ENCODE assay signal across 9 cellular contexts in the genomic region with DNA sequence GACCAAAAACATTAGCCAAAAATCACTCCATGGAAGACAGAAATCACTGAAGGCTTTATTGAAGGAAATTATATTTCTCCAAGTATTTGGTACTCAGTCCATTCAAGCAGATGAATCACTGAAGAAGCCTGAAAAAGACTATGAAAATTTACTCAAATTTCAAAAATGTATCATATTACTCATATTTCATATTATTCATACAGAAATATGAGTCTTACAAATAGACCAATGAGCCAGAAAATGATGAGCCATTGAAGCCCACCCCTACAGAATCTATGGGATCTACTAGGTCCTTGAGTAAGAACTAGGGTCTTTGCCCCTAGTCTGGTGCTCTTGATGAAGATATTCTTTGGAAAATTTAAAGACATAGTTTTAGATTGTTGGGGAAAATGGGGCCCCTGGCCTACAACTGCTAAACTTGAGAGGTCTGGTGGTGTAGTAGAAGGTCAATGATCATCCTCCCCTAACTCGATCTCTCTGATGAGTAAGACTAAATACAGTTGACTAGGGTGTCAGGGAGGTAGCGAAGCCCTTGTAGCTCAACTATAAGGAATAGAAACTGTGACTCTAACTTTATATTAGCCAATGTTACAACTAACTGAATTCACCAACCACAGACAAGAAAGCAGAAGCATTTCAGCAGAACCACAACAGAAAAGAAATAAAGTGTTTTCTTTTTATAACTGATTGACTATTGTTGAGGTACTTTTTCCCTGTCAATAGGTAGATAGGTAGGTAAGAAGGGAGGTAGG.
DNase-seq lines count a peak whose midpoint lies in the region; ATAC-seq and TF ChIP-seq lines count a peak whose summit lies in the region.
"Had no signal": no experiment of that assay in that cellular context is flagged by ENCODE, and none has a peak within 500 bp of the region (broad histone marks: within the 10 kb centered on the region; RNA-seq: fewer than 3 reads in every experiment).

No MANE protein-coding gene starts in this region.

- no peak overlapping the region for H3K4me3 Mint-ChIP-seq in activated CD4-positive, alpha-beta T cell treated with anti-CD3 and anti-CD28 coated beads, Interleukin-2, amount 10 ng/mL, durations not matched to agents 7 days and 5 days
- H3K4me3 Mint-ChIP-seq in dendritic cell treated with granulocyte-macrophage colony-stimulating factor and Interleukin-4, amounts not matched to agents 40 ng/mL and 50 ng/mL, for 4 days, result peak overlapping the region; percentile 49
- peak overlapping the region; percentile 53 for H3K4me3 Mint-ChIP-seq in stimulated activated naive CD8-positive, alpha-beta T cell treated with anti-CD3 and anti-CD28 coated beads, Interleukin-15, Interleukin-2, amounts not matched to agents 100 ng/mL and 50 ng/mL, for 24 hours

- POLR2A ChIA-PET in activated CD4-positive, alpha-beta T cell treated with anti-CD3 and anti-CD28 coated beads, Interleukin-2, amount 10 ng/mL, durations not matched to agents 7 days and 5 days (lab: Charles Lee), result interaction anchor here (0.6 kb wide), 1 partner anchor 46 kb away, joined by 8 read pairs; no protein-coding TSS in a partner anchor

- H3K9me3 ChIP-seq in mucosa of descending colon, result no peaks in the 10 kb centered on the region

- H3K4me1 ChIP-seq in mucosa of descending colon (ENCODE audit: low read depth), result no peaks in the 10 kb centered on the region

- H3K27me3 Mint-ChIP-seq in activated CD4-positive, alpha-beta T cell treated with anti-CD3 and anti-CD28 coated beads, Interleukin-2, amount 10 ng/mL, durations not matched to agents 7 days and 5 days, result no peaks in the 10 kb centered on the region
- no peaks in the 10 kb centered on the region for H3K27me3 Mint-ChIP-seq in dendritic cell treated with granulocyte-macrophage colony-stimulating factor and Interleukin-4, amounts not matched to agents 40 ng/mL and 50 ng/mL, for 4 days
- no peaks in the 10 kb centered on the region for H3K27me3 Mint-ChIP-seq in stimulated activated naive CD8-positive, alpha-beta T cell treated with anti-CD3 and anti-CD28 coated beads, Interleukin-15, Interleukin-2, amounts not matched to agents 100 ng/mL and 50 ng/mL, for 24 hours

- H3K4me1 Mint-ChIP-seq in activated CD4-positive, alpha-beta T cell treated with anti-CD3 and anti-CD28 coated beads, Interleukin-2, amount 10 ng/mL, durations not matched to agents 7 days and 5 days, result peaks cover 47% of the 10 kb centered on the region
- H3K4me1 Mint-ChIP-seq in dendritic cell treated with granulocyte-macrophage colony-stimulating factor and Interleukin-4, amounts not matched to agents 40 ng/mL and 50 ng/mL, for 4 days (ENCODE audit: low read depth), result peaks cover 42% of the 10 kb centered on the region
- H3K4me1 Mint-ChIP-seq in stimulated activated naive CD8-positive, alpha-beta T cell treated with anti-CD3 and anti-CD28 coated beads, Interleukin-15, Interleukin-2, amounts not matched to agents 100 ng/mL and 50 ng/mL, for 24 hours (ENCODE audit: low read depth), result peaks cover 41% of the 10 kb centered on the region

- H3K27ac Mint-ChIP-seq in activated CD4-positive, alpha-beta T cell treated with anti-CD3 and anti-CD28 coated beads, Interleukin-2, amount 10 ng/mL, durations not matched to agents 7 days and 5 days, result peak overlapping the region; percentile 84
- H3K27ac Mint-ChIP-seq in dendritic cell treated with granulocyte-macrophage colony-stimulating factor and Interleukin-4, amounts not matched to agents 40 ng/mL and 50 ng/mL, for 4 days, result peak overlapping the region; percentile 85
- H3K27ac Mint-ChIP-seq in stimulated activated naive CD8-positive, alpha-beta T cell treated with anti-CD3 and anti-CD28 coated beads, Interleukin-15, Interleukin-2, amounts not matched to agents 100 ng/mL and 50 ng/mL, for 24 hours, result peak overlapping the region; percentile 67

- H3K9me3 Mint-ChIP-seq in activated CD4-positive, alpha-beta T cell treated with anti-CD3 and anti-CD28 coated beads, Interleukin-2, amount 10 ng/mL, durations not matched to agents 7 days and 5 days, result peaks cover 4% of the 10 kb centered on the region
- no peaks in the 10 kb centered on the region for H3K9me3 Mint-ChIP-seq in dendritic cell treated with granulocyte-macrophage colony-stimulating factor and Interleukin-4, amounts not matched to agents 40 ng/mL and 50 ng/mL, for 4 days
- no peaks in the 10 kb centered on the region for H3K9me3 Mint-ChIP-seq in stimulated activated naive CD8-positive, alpha-beta T cell treated with anti-CD3 and anti-CD28 coated beads, Interleukin-15, Interleukin-2, amounts not matched to agents 100 ng/mL and 50 ng/mL, for 24 hours

- intact Hi-C loops in dendritic cell treated with granulocyte-macrophage colony-stimulating factor and Interleukin-4, amounts not matched to agents 40 ng/mL and 50 ng/mL, for 4 days (cut with micrococcal nuclease), result no loop called here
- intact Hi-C loops in mucosa of descending colon (cut with DNase I, micrococcal nuclease), result no loop called here

- CTCF ChIA-PET in activated CD4-positive, alpha-beta T cell treated with anti-CD3 and anti-CD28 coated beads, Interleukin-2, amount 10 ng/mL, durations not matched to agents 7 days and 5 days (lab: Charles Lee), result interaction anchor here (1.1 kb wide), 1 partner anchor 18 kb away, joined by 3 read pairs; no protein-coding TSS in a partner anchor

- no peak for ATAC-seq in mucosa of descending colon
- no peak for ATAC-seq in HG03571 (IDR thresholded peaks at IDR 0.05; ENCODE audit: unreplicated experiment)

- peaks cover 44% of the 10 kb centered on the region for H3K36me3 Mint-ChIP-seq in activated CD4-positive, alpha-beta T cell treated with anti-CD3 and anti-CD28 coated beads, Interleukin-2, amount 10 ng/mL, durations not matched to agents 7 days and 5 days (ENCODE audit: low read depth)
- H3K36me3 Mint-ChIP-seq in dendritic cell treated with granulocyte-macrophage colony-stimulating factor and Interleukin-4, amounts not matched to agents 40 ng/mL and 50 ng/mL, for 4 days (ENCODE audit: low read depth), result peaks cover 47% of the 10 kb centered on the region
- H3K36me3 Mint-ChIP-seq in stimulated activated naive CD8-positive, alpha-beta T cell treated with anti-CD3 and anti-CD28 coated beads, Interleukin-15, Interleukin-2, amounts not matched to agents 100 ng/mL and 50 ng/mL, for 24 hours (ENCODE audit: low read depth), result peaks cover 32% of the 10 kb centered on the region

- DNase-seq in activated CD4-positive, alpha-beta T cell treated with anti-CD3 and anti-CD28 coated beads, Interleukin-2, amount 10 ng/mL, durations not matched to agents 7 days and 5 days, result no peak
- DNase-seq in activated CD4-positive, alpha-beta T cell treated with anti-CD3 and anti-CD28 coated beads, Interleukin-2, amount 50 U/mL, for 4 hours, result no peak
- DNase-seq in NOMO-1 treated with dmso at 0.1 percent for 144 hours (lab: John Stamatoyannopoulos, UW; ENCODE audit: unreplicated experiment), result peak; percentile 62
- no peak for DNase-seq in mucosa of descending colon
- no peak for DNase-seq in activated gamma-delta T cell (lab: John Stamatoyannopoulos, UW)
- DNase-seq: NCI-H1417 treated with DMSO at 0.1 percent for 48 hours had no signal

- TF ChIP-seq CTCF in mucosa of descending colon (IDR thresholded peaks at IDR 0.05), result no peak

- no peak overlapping the region for H3K4me3 ChIP-seq in mucosa of descending colon

- H3K36me3 ChIP-seq in mucosa of descending colon (ENCODE audit: low read depth), result no peaks in the 10 kb centered on the region
